Comparison of ENCODE assay signal across 31 cellular contexts in the genomic region with DNA sequence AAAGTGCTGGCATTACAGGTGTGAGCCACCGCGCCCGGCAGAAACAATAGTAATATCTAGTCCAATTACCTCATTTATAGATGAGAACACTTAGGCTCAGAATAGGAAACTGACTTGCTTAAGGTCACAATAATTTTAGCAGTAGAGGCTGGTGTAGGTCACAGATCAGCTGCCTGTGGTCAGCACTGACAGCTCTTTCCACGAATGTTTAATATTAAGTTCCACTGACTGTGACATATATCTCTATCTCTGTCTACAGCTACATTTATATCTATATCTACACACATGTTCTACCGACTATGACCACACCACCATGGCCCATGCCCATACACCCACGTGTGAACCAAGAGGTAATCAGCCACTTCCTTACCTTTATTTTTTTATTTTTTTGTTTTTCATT.
"Had no signal": no experiment of that assay in that cellular context is flagged by ENCODE, and none has a peak within 500 bp of the region (broad histone marks: within the 10 kb centered on the region; RNA-seq: fewer than 3 reads in every experiment).

No MANE protein-coding gene starts in this region.

- H3K9me3 ChIP-seq: gastroesophageal sphincter, pancreas, stomach, thyroid gland, upper lobe of left lung, vagina had no signal

- H3K4me3 Mint-ChIP-seq: activated B cell treated with CpG ODN at 0.5 μM for 24 hours; activated CD4-positive, alpha-beta T cell treated with anti-CD3 and anti-CD28 coated beads for 36 hours; activated naive CD4-positive, alpha-beta T cell treated with anti-CD3 and anti-CD28 coated beads for 36 hours; activated naive CD8-positive, alpha-beta T cell treated with anti-CD3 and anti-CD28 coated beads, Interleukin-2, amount 10 ng/mL, durations not matched to agents 7 days and 5 days; activated T-helper 1 cell treated with anti-CD3 and anti-CD28 coated beads, Interleukin-12 subunit alpha, Interleukin-12 subunit beta, Interleukin-2, Interleukin-4 antibody, amounts not matched to agents 30 ng/mL and 10 ng/mL and 1 ng/mL, durations not matched to agents 14 hours and 24 hours and 36 hours; naive B cell; neural crest cell; T-helper 17 cell had no signal

- H3K36me3 ChIP-seq: gastroesophageal sphincter, pancreas, stomach, thyroid gland, upper lobe of left lung, vagina had no signal

- H3K27ac Mint-ChIP-seq: activated B cell treated with CpG ODN at 0.5 μM for 24 hours; activated CD4-positive, alpha-beta T cell treated with anti-CD3 and anti-CD28 coated beads for 36 hours; activated naive CD4-positive, alpha-beta T cell treated with anti-CD3 and anti-CD28 coated beads for 36 hours; activated naive CD8-positive, alpha-beta T cell treated with anti-CD3 and anti-CD28 coated beads, Interleukin-2, amount 10 ng/mL, durations not matched to agents 7 days and 5 days; activated T-helper 1 cell treated with anti-CD3 and anti-CD28 coated beads, Interleukin-12 subunit alpha, Interleukin-12 subunit beta, Interleukin-2, Interleukin-4 antibody, amounts not matched to agents 30 ng/mL and 10 ng/mL and 1 ng/mL, durations not matched to agents 14 hours and 24 hours and 36 hours; T-helper 17 cell had no signal

- DNase-seq: activated B cell treated with CpG ODN at 0.5 μM for 24 hours; activated CD4-positive, alpha-beta T cell treated with anti-CD3 and anti-CD28 coated beads for 36 hours; activated CD8-positive, alpha-beta memory T cell treated with anti-CD3 and anti-CD28 coated beads for 24 hours; activated CD8-positive, alpha-beta memory T cell treated with anti-CD3 and anti-CD28 coated beads, Interleukin-2, amount 50 U/mL, for 4 hours; activated effector memory CD4-positive, alpha-beta T cell treated with anti-CD3 and anti-CD28 coated beads, Interleukin-2, amount 50 U/mL, for 16 hours; activated naive CD4-positive, alpha-beta T cell treated with anti-CD3 and anti-CD28 coated beads for 36 hours; activated naive CD8-positive, alpha-beta T cell treated with anti-CD3 and anti-CD28 coated beads, Interleukin-2, amount 10 ng/mL, durations not matched to agents 7 days and 5 days; activated T-cell treated with anti-CD3 and anti-CD28 coated beads, Interleukin-2, amount 50 U/mL, for 1 hour; amniotic stem cell; caudate nucleus; cortex of kidney; hippocampal formation; kidney; left colon; mammary epithelial cell; naive B cell; nucleus accumbens; pancreas; right cardiac atrium; stimulated activated CD4-positive, alpha-beta T cell treated with anti-CD3 and anti-CD28 coated beads, Interleukin-4, amount 100 ng/mL, for 1 hour; stomach; T-helper 17 cell; T1000; thyroid gland; upper lobe of left lung had no signal

- ATAC-seq: activated CD4-positive, alpha-beta T cell treated with anti-CD3 and anti-CD28 coated beads for 36 hours; gastroesophageal sphincter; left colon; pancreas; right cardiac atrium; T-helper 17 cell had no signal

- H3K27me3 ChIP-seq: gastroesophageal sphincter, pancreas, stomach, thyroid gland, upper lobe of left lung, vagina had no signal

- H3K4me1 ChIP-seq: gastroesophageal sphincter, pancreas, stomach had no signal

- H3K4me1 Mint-ChIP-seq: activated B cell treated with CpG ODN at 0.5 μM for 24 hours; activated CD4-positive, alpha-beta T cell treated with anti-CD3 and anti-CD28 coated beads for 36 hours; naive B cell had no signal

- H3K27me3 Mint-ChIP-seq: activated CD4-positive, alpha-beta T cell treated with anti-CD3 and anti-CD28 coated beads for 36 hours had no signal

- H3K9me3 Mint-ChIP-seq: activated B cell treated with CpG ODN at 0.5 μM for 24 hours; activated naive CD4-positive, alpha-beta T cell treated with anti-CD3 and anti-CD28 coated beads for 36 hours; activated naive CD8-positive, alpha-beta T cell treated with anti-CD3 and anti-CD28 coated beads, Interleukin-2, amount 10 ng/mL, durations not matched to agents 7 days and 5 days; activated T-helper 1 cell treated with anti-CD3 and anti-CD28 coated beads, Interleukin-12 subunit alpha, Interleukin-12 subunit beta, Interleukin-2, Interleukin-4 antibody, amounts not matched to agents 30 ng/mL and 10 ng/mL and 1 ng/mL, durations not matched to agents 14 hours and 24 hours and 36 hours; naive B cell; neural crest cell had no signal

- H3K27ac ChIP-seq: gastroesophageal sphincter, pancreas, stomach, thyroid gland, upper lobe of left lung, vagina had no signal

- H3K4me3 ChIP-seq: gastroesophageal sphincter, pancreas, stomach, thyroid gland, upper lobe of left lung, vagina had no signal

- FAIRE-seq: astrocyte, endothelial cell of umbilical vein, kidney, pancreas had no signal
